12 cellular contexts compared by ENCODE assay signal in the genomic region with DNA sequence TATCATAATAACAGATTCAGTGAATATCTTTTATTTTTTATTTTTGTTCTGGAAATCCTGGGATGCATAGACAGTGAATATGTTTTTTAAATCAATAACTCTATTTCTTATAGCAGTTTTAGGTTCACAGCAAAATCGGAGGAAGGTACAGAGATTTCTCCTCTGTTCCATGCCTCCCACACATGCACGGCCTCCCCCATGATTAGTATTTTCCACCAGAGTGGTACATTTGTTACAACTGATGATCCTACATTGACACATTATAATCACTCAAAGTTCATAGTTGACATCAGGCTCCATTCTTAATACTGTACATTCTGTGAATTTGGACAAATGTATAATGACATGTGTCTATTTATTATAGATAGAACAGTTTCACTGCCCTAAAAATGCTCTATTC. TPM values are rescaled to one million over a fixed set of nuclear protein-coding genes. Genes with fewer than 3 reads are reported as not detected.
"Had no signal": no experiment of that assay in that cellular context is flagged by ENCODE, and none has a peak within 500 bp of the region (broad histone marks: within the 10 kb centered on the region; RNA-seq: fewer than 3 reads in every experiment).

No MANE protein-coding gene starts in this region.

RNA-seq across cellular contexts. Expression of a gene that starts 16.7 kb away (rescaled TPM):
- total RNA-seq: activated B cell treated with CpG ODN at 0.5 μM for 24 hours; activated CD4-positive, alpha-beta memory T cell treated with anti-CD3 and anti-CD28 coated beads, Interleukin-2, amount 10 ng/mL, durations not matched to agents 7 days and 5 days; activated CD4-positive, alpha-beta T cell treated with anti-CD3 and anti-CD28 coated beads, Interleukin-2, amount 10 ng/mL, durations not matched to agents 7 days and 5 days; activated CD8-positive, alpha-beta memory T cell treated with anti-CD3 and anti-CD28 coated beads for 36 hours; activated T-cell treated with anti-CD3 and anti-CD28 coated beads, Interleukin-2, amount 50 U/mL, for 4 hours; activated T-cell treated with anti-CD3 and anti-CD28 coated beads, Interleukin-2, amount 50 U/mL, for 72 hours; activated T-helper 1 cell treated with anti-CD3 and anti-CD28 coated beads, Interleukin-12 subunit alpha, Interleukin-12 subunit beta, Interleukin-2, Interleukin-4 antibody, amounts not matched to agents 30 ng/mL and 10 ng/mL and 1 ng/mL, durations not matched to agents 14 hours and 24 hours and 36 hours; activated T-helper 2 cell treated with anti-CD3 and anti-CD28 coated beads, Interferon-gamma antibody, Interleukin-2, Interleukin-4, amounts not matched to agents 10 μg/mL and 5 μg/mL and 100 μg/mL, durations not matched to agents 14 hours and 24 hours and 36 hours; ascending aorta; bronchial epithelial cell; cardiac muscle cell had no signal
- polyA plus RNA-seq: adipose tissue, cardiac muscle cell had no signal
